ENCODE assay signal across 17 cellular contexts in genomic region chr1:41649445-41650175, GRCh38.
DNase-seq lines count a peak whose midpoint lies in the region; ATAC-seq, FAIRE-seq and TF ChIP-seq lines count a peak whose summit lies in the region.
"Had no signal": no experiment of that assay in that cellular context is flagged by ENCODE, and none has a peak within 500 bp of the region (broad histone marks: within the 10 kb centered on the region; RNA-seq: fewer than 3 reads in every experiment).

No MANE protein-coding gene starts in this region.

- no peaks in the 10 kb centered on the region for H3K79me2 ChIP-seq in GM23338 (replicated peaks; ENCODE audit: insufficient read depth)
- no peaks in the 10 kb centered on the region for H3K79me2 ChIP-seq in HepG2 (ENCODE audit: insufficient read depth, low read length)

- in situ Hi-C loops in HepG2 (cut with HindIII; ENCODE audit: extremely low pct_ligation_motif_present, low pct_unique_long_range_greater_than_20kb): no loop called here

- no peaks in the 10 kb centered on the region for H3K27me3 ChIP-seq in GM23338 (ENCODE audit: insufficient read depth)
- H3K27me3 ChIP-seq in HepG2 (ENCODE audit: control insufficient read depth in 1 of 2, insufficient read depth in 2 of 2, low read length in 2 of 2): peaks cover 0 to 1% of the 10 kb centered on the region in 2 experiments; a peak in 2 of 5 replicates
- H3K27me3 ChIP-seq in BE2C: no peaks in the 10 kb centered on the region
- H3K27me3 ChIP-seq: gastrocnemius medialis had no signal

- POLR2A ChIA-PET in HepG2 (lab: Yijun Ruan, JAX): no interaction called here

- H3K27ac Mint-ChIP-seq in GM23338: no peak overlapping the region
- H3K27ac Mint-ChIP-seq in activated naive CD8-positive, alpha-beta T cell treated with anti-CD3 and anti-CD28 coated beads for 36 hours: peak overlapping the region; percentile 75

- no peak overlapping the region for H3K27ac ChIP-seq in GM23338 (ENCODE audit: low read depth)
- no peak overlapping the region for H3K27ac ChIP-seq in HepG2 (ENCODE audit: extremely low read length, insufficient read depth, low read length)
- H3K27ac ChIP-seq: gastrocnemius medialis, psoas muscle had no signal

- H2AFZ ChIP-seq in GM23338: peak overlapping the region; percentile 52; the same call in 1 of the 2 replicates
- no peak overlapping the region for H2AFZ ChIP-seq in HepG2 (ENCODE audit: low read length)

- TF ChIP-seq CTCF in GM23338 (conservative IDR thresholded peaks at IDR 0.05; ENCODE audit: low read depth in 2 of 2) (no peak), HepG2 (CRISPR knock-in tag; IDR thresholded peaks at IDR 0.05) (no peak), BE2C (IDR thresholded peaks at IDR 0.05; ENCODE audit: low read depth, low read length) (no peak)

- no TSS peak for BruUV-seq in HepG2 (replicated peaks; lab: Mats Ljungman, UMichigan)

- H3K4me1 Mint-ChIP-seq in GM23338: peaks cover 14% of the 10 kb centered on the region
- peaks cover 52% of the 10 kb centered on the region for H3K4me1 Mint-ChIP-seq in activated naive CD8-positive, alpha-beta T cell treated with anti-CD3 and anti-CD28 coated beads for 36 hours

- H3K36me3 ChIP-seq in GM23338 (ENCODE audit: insufficient read depth): no peaks in the 10 kb centered on the region
- H3K36me3 ChIP-seq in HepG2 (replicated peaks in 1 of 2; ENCODE audit: control insufficient read depth in 1 of 2, insufficient read depth in 2 of 2, low read length in 2 of 2): no peaks in the 10 kb centered on the region
- no peaks in the 10 kb centered on the region for H3K36me3 ChIP-seq in BE2C
- H3K36me3 ChIP-seq: gastrocnemius medialis had no signal

- H3K9me3 ChIP-seq in HepG2 (ENCODE audit: low read length) (no peaks in the 10 kb centered on the region), BE2C (no peaks in the 10 kb centered on the region)
- H3K9me3 ChIP-seq: gastrocnemius medialis, mucosa of descending colon, psoas muscle had no signal

- H3K4me2 ChIP-seq in GM23338 (no peak overlapping the region), HepG2 (ENCODE audit: low read depth, low read length) (no peak overlapping the region)

- peak; percentile 44 for DNase-seq in AG08395 (ENCODE audit: low spot score)
- no peak for DNase-seq in GM23338 (ENCODE audit: low spot score)
- DNase-seq in activated naive CD8-positive, alpha-beta T cell treated with anti-CD3 and anti-CD28 coated beads for 36 hours: no peak
- DNase-seq in HepG2 (ENCODE audit: low spot score): no peak
- DNase-seq in OCI-M2 (lab: John Stamatoyannopoulos, UW; ENCODE audit: unreplicated experiment): no peak
- no peak for DNase-seq in BE2C
- no peak for DNase-seq in effector CD4-positive, alpha-beta T cell
- DNase-seq: effector memory CD4-positive, alpha-beta T cell; gastrocnemius medialis; mucosa of descending colon; NCI-H2227 treated with DMSO at 0.1 percent for 48 hours; PC-3; T-helper 1 cell had no signal

- peak; percentile 41; the same call in 2 of the 3 replicates for ATAC-seq in GM23338
- ATAC-seq in HepG2: no peak
- no peak for ATAC-seq in HG02623 (IDR thresholded peaks at IDR 0.05; ENCODE audit: unreplicated experiment)
- ATAC-seq: mucosa of descending colon, PC-3 had no signal

- 29% methylated on average over 11 of the region's 11 CpGs for WGBS in HepG2 (ENCODE audit: low lambda C conversion rate)

- CTCF ChIA-PET in HepG2 (lab: Yijun Ruan, JAX; ENCODE audit: low intra/inter-chr PET ratio, low total read pairs): no interaction called here

- no peaks in the 10 kb centered on the region for H3F3A ChIP-seq in GM23338 (replicated peaks; ENCODE audit: low read depth)

- no peak overlapping the region for H3K4me3 Mint-ChIP-seq in GM23338
- no peak overlapping the region for H3K4me3 Mint-ChIP-seq in activated naive CD8-positive, alpha-beta T cell treated with anti-CD3 and anti-CD28 coated beads for 36 hours

- 0 out of 2 replicates have a peak, but pooled peaks cover 14% of the 10 kb centered on the region for H3K9me2 ChIP-seq in GM23338 (ENCODE audit: insufficient read depth)

- H3K27me3 Mint-ChIP-seq in GM23338 (ENCODE audit: insufficient read depth, low read depth, poor library complexity): peaks cover 4% of the 10 kb centered on the region
- H3K27me3 Mint-ChIP-seq in activated naive CD8-positive, alpha-beta T cell treated with anti-CD3 and anti-CD28 coated beads for 36 hours: no peaks in the 10 kb centered on the region
- H3K27me3 Mint-ChIP-seq: B cell had no signal

- 0 out of 2 replicates have a peak, but pooled peaks cover 8% of the 10 kb centered on the region for H3K4me1 ChIP-seq in GM23338 (ENCODE audit: insufficient read depth)
- no peaks in the 10 kb centered on the region for H3K4me1 ChIP-seq in HepG2 (ENCODE audit: insufficient read depth, low read length)
- H3K4me1 ChIP-seq in BE2C: no peaks in the 10 kb centered on the region

- TF ChIP-seq EP300 in HepG2 (IDR thresholded peaks at IDR 0.05; ENCODE audit: low read depth in 2 of 2, low read length in 2 of 2) (no peak), HepG2 (CRISPR knock-in tag; IDR thresholded peaks at IDR 0.05; ENCODE audit: borderline replicate concordance) (no peak)

- FAIRE-seq in HepG2 (lab: Jason Lieb, UNC): no peak
- FAIRE-seq: keratinocyte had no signal

- H3K36me3 Mint-ChIP-seq in GM23338 (ENCODE audit: low read depth): no peaks in the 10 kb centered on the region
- peaks cover 45% of the 10 kb centered on the region for H3K36me3 Mint-ChIP-seq in activated naive CD8-positive, alpha-beta T cell treated with anti-CD3 and anti-CD28 coated beads for 36 hours

- H3K9ac ChIP-seq in HepG2 (ENCODE audit: insufficient read depth, low read depth, low read length): no peak overlapping the region

- H4K20me1 ChIP-seq in GM23338 (replicated peaks; ENCODE audit: insufficient read depth): no peaks in the 10 kb centered on the region
- no peaks in the 10 kb centered on the region for H4K20me1 ChIP-seq in HepG2 (ENCODE audit: insufficient read depth, low read length)

- H3K4me3 ChIP-seq in GM23338: no peak overlapping the region
- no peak overlapping the region for H3K4me3 ChIP-seq in HepG2 (replicated peaks in 1 of 3; ENCODE audit: insufficient read depth in 1 of 3, low read depth in 2 of 3, low read length in 3 of 3)
- no peak overlapping the region for H3K4me3 ChIP-seq in BE2C (ENCODE audit: low read depth, low read length)
- H3K4me3 ChIP-seq: gastrocnemius medialis, mucosa of descending colon, psoas muscle had no signal

- TF ChIP-seq POLR2A in HepG2 (IDR thresholded peaks at IDR 0.05; ENCODE audit: insufficient read depth in 1 of 2, low read depth in 2 of 2, low read length in 2 of 2): no peak

- intact Hi-C loops in HepG2 (cut with micrococcal nuclease; ENCODE audit: unreplicated experiment): no loop called here

- no peak for TF ChIP-seq RAD21 in HepG2 (CRISPR knock-in tag; IDR thresholded peaks at IDR 0.05)

- H3K9me3 Mint-ChIP-seq in GM23338: no peaks in the 10 kb centered on the region
- no peaks in the 10 kb centered on the region for H3K9me3 Mint-ChIP-seq in activated naive CD8-positive, alpha-beta T cell treated with anti-CD3 and anti-CD28 coated beads for 36 hours

TF ChIP-seq in GM23338, 12 proteins besides CTCF, POLR2A, EP300 and RAD21:
- no peak for TF ChIP-seq ETS1 (IDR thresholded peaks at IDR 0.05)
- no peak for TF ChIP-seq EZH2phosphoT487 (IDR thresholded peaks at IDR 0.05; ENCODE audit: unreplicated experiment)
- no peak for TF ChIP-seq ZNF114 (CRISPR knock-in tag; IDR thresholded peaks at IDR 0.05)
- TF ChIP-seq POLR2AphosphoS5 (IDR thresholded peaks at IDR 0.05; ENCODE audit: low read depth): no peak
- no peak for TF ChIP-seq NANOG (IDR thresholded peaks at IDR 0.05; ENCODE audit: borderline replicate concordance)
- TF ChIP-seq CREB1 (CRISPR knock-in tag; IDR thresholded peaks at IDR 0.05; ENCODE audit: low read depth): no peak

TF ChIP-seq in HepG2, 621 proteins besides CTCF, POLR2A, EP300 and RAD21:
- TF ChIP-seq ZFP36L1 (CRISPR knock-in tag; IDR thresholded peaks at IDR 0.05) (no peak), CEBPB (IDR thresholded peaks at IDR 0.05; ENCODE audit: borderline replicate concordance, low read depth, low read length) (peak; percentile 22; the same call in 1 of the 2 replicates), ATF7 (IDR thresholded peaks at IDR 0.05) (peak; percentile 40; the same call in 1 of the 2 replicates), ATF7 (CRISPR knock-in tag; IDR thresholded peaks at IDR 0.05) (no peak)
